In genomic region chr3:141412087-141412935, GRCh38 we compare ENCODE assay signal across 8 cellular contexts. TPM values are rescaled to one million over a fixed set of nuclear protein-coding genes. Genes with fewer than 3 reads are reported as not detected.
DNase-seq lines count a peak whose midpoint lies in the region; ATAC-seq, FAIRE-seq and TF ChIP-seq lines count a peak whose summit lies in the region.

No MANE protein-coding gene starts in this region.

- H3K4me1 ChIP-seq in lower lobe of right lung, result peaks cover 92% of the 10 kb centered on the region

- FAIRE-seq in H54 (lab: Jason Lieb, UNC), result no peak

- DNase-seq in GM13976 (ENCODE audit: low spot score) (peak; percentile 51), LNCaP clone FGC (ENCODE audit: low read depth) (no peak), WERI-Rb-1 (no peak), lower lobe of right lung (no peak), H54 (ENCODE audit: insufficient read length, low spot score) (no peak)
- peak; percentile 38 for DNase-seq in stimulated activated naive CD4-positive, alpha-beta T cell treated with Interleukin-2 at 50 U/mL for 16 hours (lab: John Stamatoyannopoulos, UW)

- H3K9me3 ChIP-seq in WERI-Rb-1 (ENCODE audit: severe bottlenecking) (no peaks in the 10 kb centered on the region), lower lobe of right lung (no peaks in the 10 kb centered on the region)

- peak; percentile 79 to 87 for ATAC-seq in lower lobe of right lung
- no peak for ATAC-seq in HG03342 (IDR thresholded peaks at IDR 0.05; ENCODE audit: unreplicated experiment)

- peak overlapping the region; percentile 52 for H3K27ac ChIP-seq in WERI-Rb-1
- peak overlapping the region; percentile 95 for H3K27ac ChIP-seq in cingulate gyrus (ENCODE audit: low read depth, low read length)
- peak overlapping the region; percentile 94 for H3K27ac ChIP-seq in lower lobe of right lung

- H3K4me3 ChIP-seq in LNCaP clone FGC (ENCODE audit: low read depth, low read length) (peak overlapping the region; percentile 47), WERI-Rb-1 (ENCODE audit: low read depth, low read length) (no peak overlapping the region), lower lobe of right lung (peak overlapping the region; percentile 36)

- no peak for TF ChIP-seq POLR2A in H54 (IDR thresholded peaks at IDR 0.05; ENCODE audit: low read depth, low read length)

- in situ Hi-C loops in GM13976 (cut with MboI; ENCODE audit: low sequenced_read_pairs, unreplicated experiment), result no loop called here

- H3K27me3 ChIP-seq in WERI-Rb-1 (ENCODE audit: insufficient read depth, low read depth, severe bottlenecking) (no peaks in the 10 kb centered on the region), lower lobe of right lung (ENCODE audit: low read depth) (no peaks in the 10 kb centered on the region)

- peaks cover 28% of the 10 kb centered on the region for H3K36me3 ChIP-seq in WERI-Rb-1
- H3K36me3 ChIP-seq in lower lobe of right lung, result peaks cover 55% of the 10 kb centered on the region

- TF ChIP-seq CTCF in GM13976 (IDR thresholded peaks at IDR 0.05; ENCODE audit: borderline replicate concordance, control extremely low read depth, extremely low read depth, insufficient read depth, missing control alignments) (no peak), LNCaP clone FGC (IDR thresholded peaks at IDR 0.05; ENCODE audit: control insufficient read depth, extremely low read depth, insufficient read depth) (no peak), WERI-Rb-1 (IDR thresholded peaks at IDR 0.05; ENCODE audit: low read depth, low read length) (no peak), lower lobe of right lung (IDR thresholded peaks at IDR 0.05) (no peak)

- intact Hi-C loops in lower lobe of right lung (cut with DNase I), result no loop called here

RNA-seq across cellular contexts. Expression of gene ZBTB38, which starts 44.0 kb away (rescaled TPM):
- total RNA-seq in lower lobe of right lung, result 89.6 TPM

Comparison
In these comparisons a context has a peak if more than half of its experiments do, and no peak if none do; other contexts are left out.
1. DNase-seq: peak in GM13976 (single experiment) and stimulated activated naive CD4-positive, alpha-beta T cell treated with Interleukin-2 at 50 U/mL for 16 hours (single experiment); none in LNCaP clone FGC (single experiment), WERI-Rb-1 (single experiment), lower lobe of right lung (single experiment) and H54 (single experiment).
2. Peak in every context shown above with its lines, with median percentiles within 50 percentile points of each other: H3K27ac ChIP-seq.